Comparison of ENCODE assay signal across 9 cellular contexts in the genomic region with DNA sequence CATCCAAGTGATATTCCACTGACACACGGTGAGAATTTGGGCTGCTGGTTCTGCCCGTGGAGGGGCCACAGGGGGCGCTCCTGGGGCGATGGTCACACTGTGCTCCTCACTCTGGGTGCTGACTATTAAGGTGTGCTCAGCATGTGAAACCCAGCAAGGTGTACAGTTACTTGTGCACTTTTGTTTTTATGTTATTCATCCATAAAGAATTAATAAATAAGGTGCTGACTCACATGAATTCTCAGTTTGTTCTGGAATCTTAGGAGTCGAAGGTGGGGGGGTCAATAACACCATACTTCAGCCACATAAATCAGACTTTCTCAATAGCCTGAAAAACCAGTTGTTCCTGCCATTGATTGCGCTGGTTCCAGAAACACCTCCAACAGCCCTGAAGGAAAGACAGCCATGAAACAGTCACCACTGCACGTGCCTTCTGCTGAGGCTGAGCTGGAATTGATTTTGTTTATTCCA. TPM values are rescaled to one million over a fixed set of nuclear protein-coding genes. Genes with fewer than 3 reads are reported as not detected.
DNase-seq lines count a peak whose midpoint lies in the region; FAIRE-seq and TF ChIP-seq lines count a peak whose summit lies in the region.
"Had no signal": no experiment of that assay in that cellular context is flagged by ENCODE, and none has a peak within 500 bp of the region (broad histone marks: within the 10 kb centered on the region; RNA-seq: fewer than 3 reads in every experiment).

No MANE protein-coding gene starts in this region.

- no peaks in the 10 kb centered on the region for H3K9me3 ChIP-seq in Peyer's patch
- no peaks in the 10 kb centered on the region for H3K9me3 ChIP-seq in sigmoid colon

- H3K36me3 ChIP-seq in GM06990 (ENCODE audit: control insufficient read depth, insufficient read depth, low read length) = no peaks in the 10 kb centered on the region
- no peaks in the 10 kb centered on the region for H3K36me3 ChIP-seq in Peyer's patch
- H3K36me3 ChIP-seq in sigmoid colon = no peaks in the 10 kb centered on the region

- peak in 1 of 4 donors; percentile 9 for TF ChIP-seq EP300 in sigmoid colon (IDR thresholded peaks at IDR 0.05)

- DNase-seq in GM06990 (ENCODE audit: extremely low read depth, insufficient read length) (no peak), Peyer's patch (no peak), fibroblast of the aortic adventitia (ENCODE audit: low read depth) (peak; percentile 68), sigmoid colon (peak; percentile 77), hippocampal formation (lab: John Stamatoyannopoulos, UW) (no peak), HTR-8/SVneo (ENCODE audit: insufficient read length, low spot score) (no peak), NCI-H2107 (lab: John Stamatoyannopoulos, UW) (no peak), NCI-H187 (lab: John Stamatoyannopoulos, UW) (no peak)

- H3K27ac ChIP-seq in Peyer's patch = peak overlapping the region in 3 of 4 donors; percentile 52 to 77 (median 65)
- H3K27ac ChIP-seq in sigmoid colon = peak overlapping the region; percentile 79 to 92 (median 88)

- FAIRE-seq in HTR-8/SVneo (lab: Jason Lieb, UNC) = no peak

- H3K4me1 ChIP-seq in Peyer's patch = peaks cover 0 to 23% (median 0%) of the 10 kb centered on the region in 4 donors
- H3K4me1 ChIP-seq in sigmoid colon = peaks cover 0 to 86% (median 79%) of the 10 kb centered on the region in 4 donors

- H3K4me3 ChIP-seq in GM06990 (replicated peaks; ENCODE audit: low read depth, low read length) (no peak overlapping the region), Peyer's patch (no peak overlapping the region), fibroblast of the aortic adventitia (ENCODE audit: low read depth, low read length) (no peak overlapping the region), sigmoid colon (peak overlapping the region in 1 of 4 donors; percentile 3)

- TF ChIP-seq CTCF in GM06990 (IDR thresholded peaks at IDR 0.05; ENCODE audit: insufficient read depth, low read length, poor library complexity, severe bottlenecking) = peak; percentile 46
- no peak for TF ChIP-seq CTCF in Peyer's patch (IDR thresholded peaks at IDR 0.05)
- TF ChIP-seq CTCF in fibroblast of the aortic adventitia (IDR thresholded peaks at IDR 0.05; ENCODE audit: insufficient read depth, low read length) = peak; percentile 32
- TF ChIP-seq CTCF in sigmoid colon (IDR thresholded peaks at IDR 0.05) = no peak

- WGBS in sigmoid colon, 2 donors = 62 to 67% methylated on average over 7 of the region's 7 CpGs

- intact Hi-C loops in sigmoid colon (cut with DNase I) = loop anchor here (5.0 kb wide), 1 partner anchor 155 kb away; no protein-coding TSS in a partner anchor

- H3K27me3 ChIP-seq in GM06990 (replicated peaks; ENCODE audit: control insufficient read depth, insufficient read depth, low read length) (no peaks in the 10 kb centered on the region; the same call in 1 of the 2 replicates), Peyer's patch (no peaks in the 10 kb centered on the region), sigmoid colon (no peaks in the 10 kb centered on the region)

- no peak for TF ChIP-seq POLR2A in Peyer's patch (IDR thresholded peaks at IDR 0.05)
- no peak for TF ChIP-seq POLR2A in sigmoid colon (IDR thresholded peaks at IDR 0.05)

RNA-seq across cellular contexts. Expression of gene SPATA12, which starts 53.5 kb away (rescaled TPM):
- total RNA-seq in Peyer's patch (not detected), fibroblast of the aortic adventitia (ENCODE audit: low replicate concordance) (0.09 TPM in 1 of 2 replicates, not detected in the other), sigmoid colon (not detected)
- polyA plus RNA-seq in sigmoid colon = under 1 TPM in 1 of 3 donors, not detected in 2; 0.26 TPM
- polyA plus RNA-seq: IgD-negative memory B cell had no signal

Comparison
In these comparisons a context has a peak if more than half of its experiments do, and no peak if none do; other contexts are left out.
1. DNase-seq: peak in fibroblast of the aortic adventitia (single experiment) and sigmoid colon (single experiment); none in GM06990 (single experiment), Peyer's patch (0 of 3), hippocampal formation (0 of 2), HTR-8/SVneo (single experiment), NCI-H2107 (single experiment) and NCI-H187 (0 of 2).
2. CTCF ChIP-seq: peak in GM06990 (single experiment) and fibroblast of the aortic adventitia (single experiment); none in Peyer's patch (0 of 6) and sigmoid colon (0 of 4).